Comparison of ENCODE assay signal across 20 cellular contexts in genomic region chr1:22747735-22748073, GRCh38. TPM values are rescaled to one million over a fixed set of nuclear protein-coding genes. Genes with fewer than 3 reads are reported as not detected.
"Had no signal": no experiment of that assay in that cellular context is flagged by ENCODE, and none has a peak within 500 bp of the region (broad histone marks: within the 10 kb centered on the region; RNA-seq: fewer than 3 reads in every experiment).

No MANE protein-coding gene starts in this region.

- H3K36me3 Mint-ChIP-seq: activated naive CD4-positive, alpha-beta T cell treated with anti-CD3 and anti-CD28 coated beads, Interleukin-2, amount 50 U/mL, for 72 hours; memory B cell had no signal

- H3K9me3 ChIP-seq: colonic mucosa, esophagus squamous epithelium, gastrocnemius medialis, spleen had no signal

- H3K4me3 Mint-ChIP-seq: activated CD8-positive, alpha-beta T cell treated with anti-CD3 and anti-CD28 coated beads, Interleukin-2, amount 10 ng/mL, durations not matched to agents 7 days and 5 days; central memory CD8-positive, alpha-beta T cell; memory B cell; nephron progenitor cell had no signal

- FAIRE-seq: TTC549 had no signal

- H3K4me1 Mint-ChIP-seq: memory B cell had no signal

- ATAC-seq: activated CD8-positive, alpha-beta T cell treated with anti-CD3 and anti-CD28 coated beads, Interleukin-2, amount 10 ng/mL, durations not matched to agents 7 days and 5 days; activated naive CD4-positive, alpha-beta T cell treated with anti-CD3 and anti-CD28 coated beads, Interleukin-2, amount 50 U/mL, for 72 hours; gastrocnemius medialis; left colon had no signal

- DNase-seq: activated CD4-positive, alpha-beta T cell treated with anti-CD3 and anti-CD28 coated beads for 1 hour; activated CD4-positive, alpha-beta T cell treated with anti-CD3 and anti-CD28 coated beads, Interleukin-2, amount 50 U/mL, for 1 hour; activated CD8-positive, alpha-beta T cell treated with anti-CD3 and anti-CD28 coated beads, Interleukin-2, amount 10 ng/mL, durations not matched to agents 7 days and 5 days; activated T-cell treated with anti-CD3 and anti-CD28 coated beads, Interleukin-2, amount 50 U/mL, for 1 hour; colonic mucosa; dorsolateral prefrontal cortex; esophagus squamous epithelium; gastrocnemius medialis; left colon; nephron progenitor cell; nucleus accumbens; retina; spleen; stimulated activated CD4-positive, alpha-beta T cell treated with anti-CD3 and anti-CD28 coated beads, Interleukin-4, amount 100 ng/mL, for 24 hours; stimulated activated naive CD4-positive, alpha-beta T cell treated with Interleukin-2 at 50 U/mL for 16 hours; T-helper 1 cell had no signal

- H3K4me1 ChIP-seq: gastrocnemius medialis had no signal

- H3K27me3 ChIP-seq: colonic mucosa, dorsolateral prefrontal cortex, gastrocnemius medialis had no signal

- H3K27me3 Mint-ChIP-seq: central memory CD8-positive, alpha-beta T cell had no signal

- H3K27ac Mint-ChIP-seq: activated CD8-positive, alpha-beta T cell treated with anti-CD3 and anti-CD28 coated beads, Interleukin-2, amount 10 ng/mL, durations not matched to agents 7 days and 5 days; activated naive CD4-positive, alpha-beta T cell treated with anti-CD3 and anti-CD28 coated beads, Interleukin-2, amount 50 U/mL, for 72 hours; memory B cell; nephron progenitor cell had no signal

- H3K36me3 ChIP-seq: colonic mucosa, esophagus squamous epithelium, gastrocnemius medialis, spleen had no signal

- H3K4me3 ChIP-seq: colonic mucosa, dorsolateral prefrontal cortex, esophagus squamous epithelium, gastrocnemius medialis, spleen had no signal

- H3K27ac ChIP-seq: colonic mucosa, dorsolateral prefrontal cortex, esophagus squamous epithelium, gastrocnemius medialis, spleen had no signal

- H3K9me3 Mint-ChIP-seq: activated naive CD4-positive, alpha-beta T cell treated with anti-CD3 and anti-CD28 coated beads, Interleukin-2, amount 50 U/mL, for 72 hours; central memory CD8-positive, alpha-beta T cell; memory B cell; nephron progenitor cell had no signal

RNA-seq across cellular contexts. Expression of gene EPHB2, which starts 37.1 kb away (rescaled TPM):
- total RNA-seq: activated CD8-positive, alpha-beta T cell treated with anti-CD3 and anti-CD28 coated beads, Interleukin-2, amount 10 ng/mL, durations not matched to agents 7 days and 5 days; activated naive CD4-positive, alpha-beta T cell treated with anti-CD3 and anti-CD28 coated beads, Interleukin-2, amount 50 U/mL, for 72 hours had no signal
